ENCODE assay signal across 8 cellular contexts in genomic region chr20:63829598-63829942, GRCh38. TPM values are rescaled to one million over a fixed set of nuclear protein-coding genes. Genes with fewer than 3 reads are reported as not detected.
DNase-seq lines count a peak whose midpoint lies in the region; ATAC-seq and TF ChIP-seq lines count a peak whose summit lies in the region.

No MANE protein-coding gene starts in this region.

- peak overlapping the region; percentile 69 for H3K9ac ChIP-seq in HUES6 (ENCODE audit: low read length)

- POLR2A ChIA-PET in A673 (lab: Charles Lee; ENCODE audit: low non-redundant PET): no interaction called here

- BruUV-seq in A673 (replicated peaks; lab: Mats Ljungman, UMichigan): no TSS peak

- no peak for DNase-seq in A673 (ENCODE audit: low spot score)
- DNase-seq in chondrocyte (ENCODE audit: low spot score): no peak
- DNase-seq in dedifferentiated amniotic fluid mesenchymal stem cell (ENCODE audit: extremely low spot score): no peak
- no peak for DNase-seq in NCI-H1048 (lab: John Stamatoyannopoulos, UW)
- DNase-seq in activated CD4-positive, alpha-beta T cell treated with anti-CD3 and anti-CD28 coated beads for 48 hours: no peak

- H3K27ac ChIP-seq in A673 (ENCODE audit: low read depth, low read length, poor library complexity, severe bottlenecking): no peak overlapping the region
- H3K27ac ChIP-seq in HUES6 (ENCODE audit: low read depth, low read length): no peak overlapping the region
- H3K27ac ChIP-seq in muscle layer of duodenum (ENCODE audit: low read length): no peak overlapping the region

- H3K9me3 ChIP-seq in A673 (ENCODE audit: low read depth, low read length, poor library complexity, severe bottlenecking): no peaks in the 10 kb centered on the region
- no peaks in the 10 kb centered on the region for H3K9me3 ChIP-seq in HUES6 (ENCODE audit: control insufficient read depth, insufficient read depth, low read depth, low read length)
- no peaks in the 10 kb centered on the region for H3K9me3 ChIP-seq in muscle layer of duodenum (ENCODE audit: control insufficient read depth in 1 of 2, low read length in 2 of 2)

- H3K9me3 Mint-ChIP-seq in chondrocyte (ENCODE audit: low read depth): no peaks in the 10 kb centered on the region

- H3K4me3 ChIP-seq in A673 (ENCODE audit: low read depth, low read length, poor library complexity, severe bottlenecking) (peak overlapping the region; percentile 50), HUES6 (ENCODE audit: low read depth, low read length) (peak overlapping the region; percentile 86), muscle layer of duodenum (ENCODE audit: low read depth in 1 of 2, low read length in 2 of 2) (peak overlapping the region; percentile 61 to 62)

- peaks cover 38% of the 10 kb centered on the region for H3K27me3 ChIP-seq in A673 (replicated peaks; ENCODE audit: insufficient read depth, low read depth, low read length, poor library complexity)
- peaks cover 34% of the 10 kb centered on the region for H3K27me3 ChIP-seq in HUES6 (ENCODE audit: control insufficient read depth, insufficient read depth, low read length)
- peaks cover 22% of the 10 kb centered on the region for H3K27me3 ChIP-seq in muscle layer of duodenum (ENCODE audit: low read depth, low read length)

- H3K36me3 ChIP-seq in A673 (ENCODE audit: insufficient read depth, low read length, poor library complexity, severe bottlenecking) (no peaks in the 10 kb centered on the region), HUES6 (ENCODE audit: control insufficient read depth, insufficient read depth, low read length) (no peaks in the 10 kb centered on the region), muscle layer of duodenum (ENCODE audit: control insufficient read depth in 1 of 2, insufficient read depth in 2 of 2, low read length in 2 of 2) (no peaks in the 10 kb centered on the region)

- peaks cover 26% of the 10 kb centered on the region for H3K4me1 Mint-ChIP-seq in chondrocyte (ENCODE audit: low read depth)

- intact Hi-C loops in A673 (cut with micrococcal nuclease; ENCODE audit: unreplicated experiment): no loop called here

- no peaks in the 10 kb centered on the region for H3K4me1 ChIP-seq in A673 (ENCODE audit: insufficient read depth, low read length, poor library complexity, severe bottlenecking)
- peaks cover 26% of the 10 kb centered on the region; the same call in 1 of the 2 replicates for H3K4me1 ChIP-seq in HUES6 (ENCODE audit: control insufficient read depth, insufficient read depth, low read length)
- H3K4me1 ChIP-seq in muscle layer of duodenum (ENCODE audit: control insufficient read depth in 1 of 2, insufficient read depth in 2 of 2, low read length in 2 of 2): peaks cover 4 to 30% of the 10 kb centered on the region in 2 donors

- no peaks in the 10 kb centered on the region for H3K36me3 Mint-ChIP-seq in chondrocyte (ENCODE audit: low read depth)

- TF ChIP-seq CTCF in A673 (conservative IDR thresholded peaks at IDR 0.05; ENCODE audit: low read depth, low read length) (no peak), chondrocyte (IDR thresholded peaks at IDR 0.05) (no peak)

- no peak overlapping the region for H3K27ac Mint-ChIP-seq in chondrocyte (ENCODE audit: unreplicated experiment)

- CTCF ChIA-PET in A673 (lab: Charles Lee): no interaction called here

- H3K27me3 Mint-ChIP-seq in chondrocyte (ENCODE audit: low read depth): no peaks in the 10 kb centered on the region

- peak overlapping the region; percentile 83 for H3K4me3 Mint-ChIP-seq in chondrocyte (ENCODE audit: unreplicated experiment)

- no peak for ATAC-seq in HG03159 (IDR thresholded peaks at IDR 0.05; ENCODE audit: unreplicated experiment)

RNA-seq across cellular contexts. Expression of gene ZBTB46, which starts 1.5 kb away (rescaled TPM):
- total RNA-seq in A673 (2021) (0.96 and 1.1 TPM in 2 replicates), chondrocyte (5.9 to 8.3 TPM (median 6.0 TPM) in 3 replicates)

RNA-seq across cellular contexts. Expression of gene ABHD16B, which starts 31.7 kb away (rescaled TPM):
- total RNA-seq in A673 (2021) (not detected in 2 replicates), chondrocyte (not detected in 3 replicates)

RNA-seq across cellular contexts. Expression of gene TPD52L2, which starts 35.5 kb away (rescaled TPM):
- total RNA-seq in A673 (2021): 80.1 and 89.9 TPM in 2 replicates
- 102 to 141 TPM (median 138 TPM) in 3 replicates for total RNA-seq in chondrocyte
